In the genomic region with DNA sequence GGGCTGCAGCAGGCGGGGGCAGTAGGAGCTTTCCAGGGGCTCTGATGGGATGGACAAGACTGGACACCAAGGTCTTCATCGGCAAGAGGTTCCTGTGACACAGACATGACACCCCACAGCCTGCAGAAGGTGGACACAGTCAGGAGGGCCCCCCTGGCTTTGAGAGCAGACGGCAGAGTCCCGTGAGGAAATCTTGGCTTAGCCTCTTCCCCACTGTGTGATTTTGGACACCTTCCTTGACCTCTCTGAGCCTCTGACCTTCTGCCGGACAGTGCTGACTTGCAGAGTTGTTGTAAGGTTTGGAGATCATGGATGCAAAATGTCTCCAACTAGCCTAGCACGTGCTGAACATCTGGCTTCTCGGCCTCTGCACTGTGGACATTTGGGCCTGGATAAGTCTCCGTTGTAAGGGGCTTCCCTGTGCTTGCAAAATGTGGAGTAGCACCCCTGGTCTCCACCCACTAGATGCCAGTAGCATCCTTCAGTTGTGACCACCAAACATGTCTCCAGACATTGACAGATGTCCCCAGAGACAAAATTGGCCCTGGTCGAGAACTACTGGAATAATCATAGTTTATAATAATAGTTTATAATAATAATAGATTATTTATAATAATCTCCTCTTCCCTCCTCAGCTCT, we compare ENCODE assay signal across 2 cellular contexts.
TF ChIP-seq lines count a peak whose summit lies in the region.

No MANE protein-coding gene starts in this region.

TF ChIP-seq in Ishikawa, 13 proteins besides CTCF, POLR2A, EP300 and RAD21:
- TF ChIP-seq, protein P1, sequence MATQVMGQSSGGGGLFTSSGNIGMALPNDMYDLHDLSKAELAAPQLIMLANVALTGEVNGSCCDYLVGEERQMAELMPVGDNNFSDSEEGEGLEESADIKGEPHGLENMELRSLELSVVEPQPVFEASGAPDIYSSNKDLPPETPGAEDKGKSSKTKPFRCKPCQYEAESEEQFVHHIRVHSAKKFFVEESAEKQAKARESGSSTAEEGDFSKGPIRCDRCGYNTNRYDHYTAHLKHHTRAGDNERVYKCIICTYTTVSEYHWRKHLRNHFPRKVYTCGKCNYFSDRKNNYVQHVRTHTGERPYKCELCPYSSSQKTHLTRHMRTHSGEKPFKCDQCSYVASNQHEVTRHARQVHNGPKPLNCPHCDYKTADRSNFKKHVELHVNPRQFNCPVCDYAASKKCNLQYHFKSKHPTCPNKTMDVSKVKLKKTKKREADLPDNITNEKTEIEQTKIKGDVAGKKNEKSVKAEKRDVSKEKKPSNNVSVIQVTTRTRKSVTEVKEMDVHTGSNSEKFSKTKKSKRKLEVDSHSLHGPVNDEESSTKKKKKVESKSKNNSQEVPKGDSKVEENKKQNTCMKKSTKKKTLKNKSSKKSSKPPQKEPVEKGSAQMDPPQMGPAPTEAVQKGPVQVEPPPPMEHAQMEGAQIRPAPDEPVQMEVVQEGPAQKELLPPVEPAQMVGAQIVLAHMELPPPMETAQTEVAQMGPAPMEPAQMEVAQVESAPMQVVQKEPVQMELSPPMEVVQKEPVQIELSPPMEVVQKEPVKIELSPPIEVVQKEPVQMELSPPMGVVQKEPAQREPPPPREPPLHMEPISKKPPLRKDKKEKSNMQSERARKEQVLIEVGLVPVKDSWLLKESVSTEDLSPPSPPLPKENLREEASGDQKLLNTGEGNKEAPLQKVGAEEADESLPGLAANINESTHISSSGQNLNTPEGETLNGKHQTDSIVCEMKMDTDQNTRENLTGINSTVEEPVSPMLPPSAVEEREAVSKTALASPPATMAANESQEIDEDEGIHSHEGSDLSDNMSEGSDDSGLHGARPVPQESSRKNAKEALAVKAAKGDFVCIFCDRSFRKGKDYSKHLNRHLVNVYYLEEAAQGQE (IDR thresholded peaks at IDR 0.05; ENCODE audit: low read depth), result no peak
- TF ChIP-seq EGR1 (IDR thresholded peaks at IDR 0.05) (no peak), CEBPB (IDR thresholded peaks at IDR 0.05) (no peak), NFIC (IDR thresholded peaks at IDR 0.05) (no peak), TEAD4 (IDR thresholded peaks at IDR 0.05) (no peak), TAF1 (IDR thresholded peaks at IDR 0.05; ENCODE audit: low read depth) (no peak), TCF12 (IDR thresholded peaks at IDR 0.05; ENCODE audit: low read depth) (no peak), ZBTB7A (IDR thresholded peaks at IDR 0.05; ENCODE audit: low read depth) (no peak), YY1 (IDR thresholded peaks at IDR 0.05; ENCODE audit: low read depth) (no peak), FOXM1 (IDR thresholded peaks at IDR 0.05; ENCODE audit: borderline replicate concordance, low read depth) (no peak), CREB1 (IDR thresholded peaks at IDR 0.05; ENCODE audit: low read depth) (no peak)
- TF ChIP-seq, protein P2, sequence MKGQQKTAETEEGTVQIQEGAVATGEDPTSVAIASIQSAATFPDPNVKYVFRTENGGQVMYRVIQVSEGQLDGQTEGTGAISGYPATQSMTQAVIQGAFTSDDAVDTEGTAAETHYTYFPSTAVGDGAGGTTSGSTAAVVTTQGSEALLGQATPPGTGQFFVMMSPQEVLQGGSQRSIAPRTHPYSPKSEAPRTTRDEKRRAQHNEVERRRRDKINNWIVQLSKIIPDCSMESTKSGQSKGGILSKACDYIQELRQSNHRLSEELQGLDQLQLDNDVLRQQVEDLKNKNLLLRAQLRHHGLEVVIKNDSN (IDR thresholded peaks at IDR 0.05), result no peak
- TF ChIP-seq, protein P3, sequence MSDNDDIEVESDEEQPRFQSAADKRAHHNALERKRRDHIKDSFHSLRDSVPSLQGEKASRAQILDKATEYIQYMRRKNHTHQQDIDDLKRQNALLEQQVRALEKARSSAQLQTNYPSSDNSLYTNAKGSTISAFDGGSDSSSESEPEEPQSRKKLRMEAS (IDR thresholded peaks at IDR 0.05), result no peak

TF ChIP-seq in H1, 55 proteins besides CTCF, POLR2A, EP300 and RAD21:
- TF ChIP-seq CHD1 (IDR thresholded peaks at IDR 0.05; ENCODE audit: low read depth, low read length) (no peak), RXRA (IDR thresholded peaks at IDR 0.05; ENCODE audit: insufficient read depth, low read depth, low read length) (no peak), NRF1 (IDR thresholded peaks at IDR 0.05; ENCODE audit: low read depth, low read length) (no peak), CTBP2 (IDR thresholded peaks at IDR 0.05; ENCODE audit: borderline replicate concordance, insufficient read depth, insufficient read length, low read length) (no peak), GABPA (IDR thresholded peaks at IDR 0.05; ENCODE audit: borderline replicate concordance, insufficient read depth, low read length) (no peak), MAFK (IDR thresholded peaks at IDR 0.05; ENCODE audit: low read depth, low read length) (no peak), ASH2L (IDR thresholded peaks at IDR 0.05; ENCODE audit: low read length) (no peak), SRF (IDR thresholded peaks at IDR 0.05; ENCODE audit: low read depth, low read length) (no peak), KDM5A (IDR thresholded peaks at IDR 0.05; ENCODE audit: low read length) (no peak), CREB1 (IDR thresholded peaks at IDR 0.05) (no peak), TEAD4 (IDR thresholded peaks at IDR 0.05; ENCODE audit: low read depth, low read length) (no peak), SP4 (IDR thresholded peaks at IDR 0.05; ENCODE audit: low read length) (no peak), POLR2AphosphoS5 (IDR thresholded peaks at IDR 0.05; ENCODE audit: low read depth, low read length) (no peak), KDM1A (IDR thresholded peaks at IDR 0.05; ENCODE audit: borderline replicate concordance, low read length) (no peak)
